ENCODE assay signal across 8 cellular contexts in genomic region chr14:100827751-100828447, GRCh38. TPM values are rescaled to one million over a fixed set of nuclear protein-coding genes. Genes with fewer than 3 reads are reported as not detected.
DNase-seq lines count a peak whose midpoint lies in the region; ATAC-seq, FAIRE-seq and TF ChIP-seq lines count a peak whose summit lies in the region.

No MANE protein-coding gene starts in this region.

- H3K4me2 ChIP-seq in keratinocyte (ENCODE audit: control insufficient read depth, extremely low read depth, insufficient read depth, low read depth, low read length), result no peak overlapping the region

- TF ChIP-seq POLR2A in sigmoid colon (IDR thresholded peaks at IDR 0.05), result no peak

- H3K27me3 ChIP-seq in keratinocyte (ENCODE audit: control insufficient read depth, extremely low read depth, insufficient read depth, low read length), result peaks cover 32% of the 10 kb centered on the region
- H3K27me3 ChIP-seq in subcutaneous abdominal adipose tissue (ENCODE audit: control insufficient read depth in 5 of 5, insufficient read depth in 4 of 5, low read length in 5 of 5), result peaks cover 20 to 39% (median 24%) of the 10 kb centered on the region in 5 donors
- H3K27me3 ChIP-seq in sigmoid colon, result peaks cover 0 to 62% (median 39%) of the 10 kb centered on the region in 3 donors

- H3K9me3 ChIP-seq in keratinocyte (ENCODE audit: control insufficient read depth, low read depth, low read length) (no peaks in the 10 kb centered on the region), subcutaneous abdominal adipose tissue (ENCODE audit: control insufficient read depth in 5 of 5, low read length in 5 of 5) (peaks cover 0 to 6% (median 0%) of the 10 kb centered on the region in 5 donors), sigmoid colon (peaks cover 0 to 6% (median 6%) of the 10 kb centered on the region in 4 donors)

- no peak for DNase-seq in HEK293T (ENCODE audit: extremely low spot score)
- peak; percentile 76 for DNase-seq in astrocyte of the spinal cord (ENCODE audit: low read depth, low spot score)
- DNase-seq in keratinocyte (ENCODE audit: low read depth, low spot score), result no peak
- DNase-seq in sigmoid colon, result no peak
- DNase-seq in GF-D8 (lab: John Stamatoyannopoulos, UW), result no peak
- DNase-seq in activated CD4-positive, CD25-positive, alpha-beta regulatory T cell treated with anti-CD3 and anti-CD28 coated beads, Interleukin-2, amount 50 U/mL, for 72 hours, result no peak

- H2AFZ ChIP-seq in keratinocyte (ENCODE audit: control insufficient read depth, low read length), result no peak overlapping the region

- 75 to 76% methylated on average over 43 of the region's 43 CpGs for WGBS in sigmoid colon, 2 donors

- FAIRE-seq in keratinocyte (lab: Jason Lieb, UNC), result no peak

- intact Hi-C loops in sigmoid colon (cut with DNase I), result no loop called here

- no peaks in the 10 kb centered on the region for H4K20me1 ChIP-seq in keratinocyte (ENCODE audit: control insufficient read depth, extremely low read depth, insufficient read depth, low read length)

- no peaks in the 10 kb centered on the region for H3K4me1 ChIP-seq in keratinocyte (ENCODE audit: control insufficient read depth, extremely low read depth, insufficient read depth, low read length)
- H3K4me1 ChIP-seq in subcutaneous abdominal adipose tissue (ENCODE audit: control insufficient read depth in 5 of 5, insufficient read depth in 5 of 5, low read length in 5 of 5), result peaks cover 0 to 14% (median 3%) of the 10 kb centered on the region in 5 donors
- peaks cover 0 to 8% (median 0%) of the 10 kb centered on the region in 4 donors for H3K4me1 ChIP-seq in sigmoid colon

- dilution Hi-C loops in keratinocyte (cut with MboI; ENCODE audit: extremely low pct_ligation_motif_present, low sequenced_read_pairs), result no loop called here

- in situ Hi-C loops in astrocyte of the spinal cord (cut with HindIII; ENCODE audit: low sequenced_read_pairs), result no loop called here

- no peaks in the 10 kb centered on the region for H3K79me2 ChIP-seq in keratinocyte (ENCODE audit: control insufficient read depth, insufficient read depth, low read length)

- H3K36me3 ChIP-seq in keratinocyte (ENCODE audit: control insufficient read depth in 2 of 2, extremely low read depth in 1 of 2, insufficient read depth in 2 of 2, low read length in 2 of 2), result no peaks in the 10 kb centered on the region
- H3K36me3 ChIP-seq in subcutaneous abdominal adipose tissue (ENCODE audit: control insufficient read depth in 5 of 5, insufficient read depth in 5 of 5, low read length in 5 of 5), result no peaks in the 10 kb centered on the region
- H3K36me3 ChIP-seq in sigmoid colon, result no peaks in the 10 kb centered on the region

- no peaks in the 10 kb centered on the region for H3K9me1 ChIP-seq in keratinocyte (ENCODE audit: control insufficient read depth, extremely low read depth, insufficient read depth, low read length)

- TF ChIP-seq CTCF in astrocyte of the spinal cord (IDR thresholded peaks at IDR 0.05; ENCODE audit: low read depth, low read length) (peak; percentile 66), keratinocyte (optimal IDR thresholded peaks at IDR 0.05 in 1 of 3, IDR thresholded peaks at IDR 0.05 in 1 of 3, conservative IDR thresholded peaks at IDR 0.05 in 1 of 3; ENCODE audit: extremely low read depth in 1 of 3, insufficient read depth in 2 of 3, low read length in 3 of 3) (peak; percentile 26 to 80 (median 72)), sigmoid colon (IDR thresholded peaks at IDR 0.05) (no peak)

- H3K27ac ChIP-seq in keratinocyte (ENCODE audit: control insufficient read depth, insufficient read depth, low read length), result no peak overlapping the region
- no peak overlapping the region for H3K27ac ChIP-seq in subcutaneous abdominal adipose tissue (ENCODE audit: low read depth, low read length)
- H3K27ac ChIP-seq in sigmoid colon, result no peak overlapping the region

- ATAC-seq in GM19452 (IDR thresholded peaks at IDR 0.05; ENCODE audit: unreplicated experiment), result no peak

- H3K4me3 ChIP-seq in astrocyte of the spinal cord (ENCODE audit: low read depth, low read length) (peak overlapping the region; percentile 93), keratinocyte (ENCODE audit: control insufficient read depth in 2 of 3, extremely low read depth in 1 of 3, insufficient read depth in 2 of 3, low read depth in 1 of 3, low read length in 3 of 3) (no peak overlapping the region), subcutaneous abdominal adipose tissue (ENCODE audit: low read depth in 1 of 5, low read length in 5 of 5) (peak overlapping the region; percentile 15 to 55 (median 44)), sigmoid colon (peak overlapping the region in 2 of 4 donors; percentile 39 to 41)

- no peak overlapping the region for H3K9ac ChIP-seq in keratinocyte (ENCODE audit: control insufficient read depth, extremely low read depth, insufficient read depth, low read length)
- no peak overlapping the region for H3K9ac ChIP-seq in subcutaneous abdominal adipose tissue (ENCODE audit: low read length in 5 of 5)

- POLR2A ChIA-PET in HEK293T (lab: Yijun Ruan, JAX), result no interaction called here

- CTCF ChIA-PET in HEK293T (lab: Yijun Ruan, JAX), result no interaction called here

- no peak for TF ChIP-seq EP300 in sigmoid colon (IDR thresholded peaks at IDR 0.05)

TF ChIP-seq in HEK293T, 16 proteins besides CTCF, POLR2A, EP300 and RAD21:
- TF ChIP-seq SUZ12 (IDR thresholded peaks at IDR 0.05), result no peak
- TF ChIP-seq PKNOX1 (IDR thresholded peaks at IDR 0.05), result peak; percentile 66
- no peak for TF ChIP-seq BHLHE40 (IDR thresholded peaks at IDR 0.05; ENCODE audit: borderline replicate concordance)

RNA-seq across cellular contexts. Expression of gene MEG3, which starts 2.0 kb away (rescaled TPM):
- polyA plus RNA-seq in keratinocyte (2.7 to 6.2 TPM (median 5.6 TPM) in 3 replicates), sigmoid colon (10 to 100 TPM in 1 of 3 donors, 1 to 10 TPM in 2; 3.5 to 18.0 (median 7.8) TPM)
- polyA plus RNA-seq in keratinocyte (2011; ENCODE audit: low read depth), result 0.91 TPM
- 0.09 and 0.30 TPM in 2 replicates for polyA plus RNA-seq in keratinocyte (2011; cell fraction: cytosol; rRNA removed)
- 81.8 and 122 TPM in 2 replicates for polyA plus RNA-seq in keratinocyte (2011; cell fraction: nucleus; rRNA removed)
- 0.85 and 1.5 TPM in 2 replicates for polyA plus RNA-seq in keratinocyte (2012; ENCODE audit: low replicate concordance)
- 0.52 to 2.2 TPM (median 1.1 TPM) in 3 replicates for polyA minus RNA-seq in keratinocyte
- polyA minus RNA-seq in keratinocyte (2011; cell fraction: cytosol; rRNA and poly(A)+ RNA removed), result not detected
- polyA minus RNA-seq in keratinocyte (2011; cell fraction: nucleus; rRNA and poly(A)+ RNA removed), result 3.4 and 7.7 TPM in 2 replicates
- total RNA-seq in sigmoid colon, result 100 to 1,000 TPM in 1 of 4 donors, 10 to 100 TPM in 3; 28.0 to 168 (median 36.6) TPM

Comparison
In these comparisons a context has a peak if more than half of its experiments do, and no peak if none do; other contexts are left out.
1. H3K4me3 ChIP-seq: peak in astrocyte of the spinal cord (single experiment) and subcutaneous abdominal adipose tissue (5 of 5); none in keratinocyte (0 of 3).
2. CTCF ChIP-seq: peak in astrocyte of the spinal cord (single experiment) and keratinocyte (3 of 3); none in sigmoid colon (0 of 4).